In genomic region chr10:490891-491571, GRCh38 we compare ENCODE assay signal across 11 cellular contexts.
DNase-seq lines count a peak whose midpoint lies in the region; ATAC-seq, FAIRE-seq and TF ChIP-seq lines count a peak whose summit lies in the region.
"Had no signal": no experiment of that assay in that cellular context is flagged by ENCODE, and none has a peak within 500 bp of the region (broad histone marks: within the 10 kb centered on the region; RNA-seq: fewer than 3 reads in every experiment).

No MANE protein-coding gene starts in this region.

- H3K4me3 Mint-ChIP-seq in GM23338: peak overlapping the region; percentile 7; the same call in 1 of the 3 replicates
- H3K4me3 Mint-ChIP-seq: memory B cell had no signal

- H3K79me2 ChIP-seq in GM23338 (replicated peaks; ENCODE audit: insufficient read depth): no peaks in the 10 kb centered on the region; the same call in 1 of the 2 replicates
- no peaks in the 10 kb centered on the region for H3K79me2 ChIP-seq in HepG2 (ENCODE audit: insufficient read depth, low read length)
- peaks cover 78% of the 10 kb centered on the region for H3K79me2 ChIP-seq in smooth muscle cell (ENCODE audit: low read depth)

- in situ Hi-C loops in HepG2 (cut with HindIII; ENCODE audit: extremely low pct_ligation_motif_present, low pct_unique_long_range_greater_than_20kb): no loop called here

- TF ChIP-seq EP300 in HepG2 (IDR thresholded peaks at IDR 0.05; ENCODE audit: low read depth in 2 of 2, low read length in 2 of 2): no peak
- TF ChIP-seq EP300 in HepG2 (CRISPR knock-in tag; IDR thresholded peaks at IDR 0.05; ENCODE audit: borderline replicate concordance): no peak

- no peak for TF ChIP-seq RAD21 in HepG2 (CRISPR knock-in tag; IDR thresholded peaks at IDR 0.05)

- intact Hi-C loops in HepG2 (cut with micrococcal nuclease; ENCODE audit: unreplicated experiment): no loop called here

- no peaks in the 10 kb centered on the region; the same call in 2 of the 3 replicates for H3K9me3 Mint-ChIP-seq in GM23338
- H3K9me3 Mint-ChIP-seq: memory B cell had no signal

- H3K27me3 ChIP-seq in GM23338 (ENCODE audit: insufficient read depth): no peaks in the 10 kb centered on the region
- H3K27me3 ChIP-seq in esophagus (ENCODE audit: control insufficient read depth in 1 of 2, insufficient read depth in 2 of 2, low read length in 2 of 2): no peaks in the 10 kb centered on the region
- no peaks in the 10 kb centered on the region for H3K27me3 ChIP-seq in HepG2 (ENCODE audit: control insufficient read depth in 1 of 2, insufficient read depth in 2 of 2, low read length in 2 of 2)
- no peaks in the 10 kb centered on the region for H3K27me3 ChIP-seq in smooth muscle cell (ENCODE audit: low read depth)

- DNase-seq in GM23338 (ENCODE audit: low spot score): peak; percentile 44
- DNase-seq in HepG2 (ENCODE audit: low spot score): no peak
- peak; percentile 19 for DNase-seq in smooth muscle cell (lab: John Stamatoyannopoulos, UW; ENCODE audit: unreplicated experiment)
- no peak for DNase-seq in D721Med (ENCODE audit: insufficient read length, low spot score)
- no peak for DNase-seq in activated CD4-positive, CD25-positive, alpha-beta regulatory T cell treated with anti-CD3 and anti-CD28 coated beads, Interleukin-2, amount 50 U/mL, for 72 hours
- no peak for DNase-seq in GOT3 (lab: John Stamatoyannopoulos, UW)
- DNase-seq: DMS53, RPMI8226 had no signal

- H4K20me1 ChIP-seq in GM23338 (replicated peaks; ENCODE audit: insufficient read depth) (peaks cover 4% of the 10 kb centered on the region), HepG2 (ENCODE audit: insufficient read depth, low read length) (no peaks in the 10 kb centered on the region), smooth muscle cell (ENCODE audit: low read depth) (peaks cover 95% of the 10 kb centered on the region)

- no peak overlapping the region; the same call in 1 of the 2 replicates for H3K4me3 ChIP-seq in GM23338
- H3K4me3 ChIP-seq in esophagus (ENCODE audit: low read depth in 1 of 2, low read length in 2 of 2): no peak overlapping the region
- H3K4me3 ChIP-seq in HepG2 (replicated peaks in 1 of 3; ENCODE audit: insufficient read depth in 1 of 3, low read depth in 2 of 3, low read length in 3 of 3): no peak overlapping the region
- no peak overlapping the region for H3K4me3 ChIP-seq in smooth muscle cell

- POLR2A ChIA-PET in HepG2 (lab: Yijun Ruan, JAX): no interaction called here

- H3K9ac ChIP-seq in HepG2 (ENCODE audit: insufficient read depth, low read depth, low read length) (no peak overlapping the region), smooth muscle cell (ENCODE audit: low read depth) (no peak overlapping the region)

- no peaks in the 10 kb centered on the region for H3K9me2 ChIP-seq in GM23338 (ENCODE audit: insufficient read depth)

- WGBS in esophagus, 2 donors: 46 to 50% methylated on average over 23 of the region's 23 CpGs
- WGBS in HepG2 (ENCODE audit: low lambda C conversion rate): 78% methylated on average over 22 of the region's 23 CpGs
- WGBS in smooth muscle cell (ENCODE audit: low lambda C conversion rate): 40% methylated on average over 23 of the region's 23 CpGs

- no peak for FAIRE-seq in HepG2 (lab: Jason Lieb, UNC)
- no peak for FAIRE-seq in D721Med (lab: Jason Lieb, UNC)

- no peak for TF ChIP-seq POLR2A in HepG2 (IDR thresholded peaks at IDR 0.05; ENCODE audit: insufficient read depth in 1 of 2, low read depth in 2 of 2, low read length in 2 of 2)

- H3K27ac ChIP-seq in GM23338 (ENCODE audit: low read depth) (no peak overlapping the region), esophagus (ENCODE audit: low read depth in 2 of 2, low read length in 1 of 2) (peak overlapping the region; percentile 66 to 89), HepG2 (ENCODE audit: extremely low read length, insufficient read depth, low read length) (no peak overlapping the region), smooth muscle cell (ENCODE audit: low read depth) (peak overlapping the region; percentile 53)

- H3K36me3 Mint-ChIP-seq in GM23338 (ENCODE audit: low read depth): no peaks in the 10 kb centered on the region
- H3K36me3 Mint-ChIP-seq: memory B cell had no signal

- H3K4me2 ChIP-seq in GM23338: peak overlapping the region; percentile 25
- H3K4me2 ChIP-seq in HepG2 (ENCODE audit: low read depth, low read length): no peak overlapping the region
- peak overlapping the region; percentile 69 for H3K4me2 ChIP-seq in smooth muscle cell

- BruUV-seq in HepG2 (replicated peaks; lab: Mats Ljungman, UMichigan): no TSS peak

- TF ChIP-seq CTCF in GM23338 (conservative IDR thresholded peaks at IDR 0.05; ENCODE audit: low read depth in 2 of 2) (no peak), HepG2 (CRISPR knock-in tag; IDR thresholded peaks at IDR 0.05) (no peak), smooth muscle cell (IDR thresholded peaks at IDR 0.05; ENCODE audit: borderline replicate concordance, insufficient read depth, poor library complexity, severe bottlenecking) (no peak), D721Med (IDR thresholded peaks at IDR 0.05; ENCODE audit: insufficient read depth, missing control alignments) (no peak)

- H3F3A ChIP-seq in GM23338 (replicated peaks; ENCODE audit: low read depth) (0 out of 2 replicates have a peak, but pooled peaks cover 4% of the 10 kb centered on the region), smooth muscle cell (ENCODE audit: low read depth) (no peaks in the 10 kb centered on the region)

- H2AFZ ChIP-seq in GM23338 (no peak overlapping the region), HepG2 (ENCODE audit: low read length) (no peak overlapping the region), smooth muscle cell (ENCODE audit: low read depth) (no peak overlapping the region)

- peaks cover 15% of the 10 kb centered on the region for H3K4me1 ChIP-seq in GM23338 (ENCODE audit: insufficient read depth)
- H3K4me1 ChIP-seq in esophagus (ENCODE audit: control insufficient read depth in 2 of 2, insufficient read depth in 2 of 2, low read length in 1 of 2): peaks cover 0 to 3% of the 10 kb centered on the region in 2 donors
- peaks cover 31% of the 10 kb centered on the region for H3K4me1 ChIP-seq in HepG2 (ENCODE audit: insufficient read depth, low read length)
- H3K4me1 ChIP-seq in smooth muscle cell (ENCODE audit: low read depth): peaks cover 18% of the 10 kb centered on the region

- H3K9me3 ChIP-seq in esophagus (ENCODE audit: control insufficient read depth in 2 of 2, insufficient read depth in 1 of 2, low read depth in 1 of 2, low read length in 1 of 2) (no peaks in the 10 kb centered on the region), HepG2 (ENCODE audit: low read length) (no peaks in the 10 kb centered on the region), smooth muscle cell (replicated peaks; ENCODE audit: low read depth) (no peaks in the 10 kb centered on the region)

- H3K27ac Mint-ChIP-seq in GM23338: no peak overlapping the region
- H3K27ac Mint-ChIP-seq: memory B cell had no signal

- H3K27me3 Mint-ChIP-seq in GM23338 (ENCODE audit: insufficient read depth, low read depth, poor library complexity): peaks cover 15% of the 10 kb centered on the region

- H3K4me1 Mint-ChIP-seq in GM23338: peaks cover 38% of the 10 kb centered on the region
- H3K4me1 Mint-ChIP-seq: memory B cell had no signal

- H3K36me3 ChIP-seq in GM23338 (ENCODE audit: insufficient read depth) (no peaks in the 10 kb centered on the region), esophagus (ENCODE audit: control insufficient read depth in 2 of 2, insufficient read depth in 2 of 2, low read length in 1 of 2) (no peaks in the 10 kb centered on the region), HepG2 (replicated peaks in 1 of 2; ENCODE audit: control insufficient read depth in 1 of 2, insufficient read depth in 2 of 2, low read length in 2 of 2) (no peaks in the 10 kb centered on the region), smooth muscle cell (ENCODE audit: low read depth) (no peaks in the 10 kb centered on the region)

- ATAC-seq in GM23338 (peak; percentile 75), HepG2 (no peak), HG02973 (IDR thresholded peaks at IDR 0.05; ENCODE audit: unreplicated experiment) (no peak)

- CTCF ChIA-PET in HepG2 (lab: Yijun Ruan, JAX; ENCODE audit: low intra/inter-chr PET ratio, low total read pairs): no interaction called here

TF ChIP-seq in GM23338, 12 proteins besides CTCF, POLR2A, EP300 and RAD21:
- TF ChIP-seq EZH2 (IDR thresholded peaks at IDR 0.05; ENCODE audit: low read depth, unreplicated experiment): no peak
- no peak for TF ChIP-seq EZH2phosphoT487 (IDR thresholded peaks at IDR 0.05; ENCODE audit: unreplicated experiment)
- no peak for TF ChIP-seq ZNF114 (CRISPR knock-in tag; IDR thresholded peaks at IDR 0.05)

TF ChIP-seq in HepG2, 621 proteins besides CTCF, POLR2A, EP300 and RAD21:
- TF ChIP-seq TRIM24 (CRISPR knock-in tag; IDR thresholded peaks at IDR 0.05): no peak
- peak; percentile 72 for TF ChIP-seq ZNF652 (CRISPR knock-in tag; IDR thresholded peaks at IDR 0.05; ENCODE audit: borderline replicate concordance, low read depth)

Comparison
In these comparisons a context has a peak if more than half of its experiments do, and no peak if none do; other contexts are left out.
1. DNase-seq: peak in GM23338 (single experiment) and smooth muscle cell (single experiment); none in HepG2 (single experiment), D721Med (single experiment), activated CD4-positive, CD25-positive, alpha-beta regulatory T cell treated with anti-CD3 and anti-CD28 coated beads, Interleukin-2, amount 50 U/mL, for 72 hours (single experiment) and GOT3 (single experiment).
2. H3K27ac ChIP-seq: peak in esophagus (2 of 2) and smooth muscle cell (single experiment); none in GM23338 (single experiment) and HepG2 (single experiment).